Comparison of ENCODE assay signal across 20 cellular contexts in genomic region chr16:87483481-87483880, GRCh38. TPM values are rescaled to one million over a fixed set of nuclear protein-coding genes. Genes with fewer than 3 reads are reported as not detected.
A peak's percentile ranks its signal among the peaks of the same experiment; 100 is the strongest.
DNase-seq lines count a peak whose midpoint lies in the region; ATAC-seq, FAIRE-seq and TF ChIP-seq lines count a peak whose summit lies in the region.
"Had no signal": no experiment of that assay in that cellular context is flagged by ENCODE, and none has a peak within 500 bp of the region (broad histone marks: within the 10 kb centered on the region; RNA-seq: fewer than 3 reads in every experiment).

No MANE protein-coding gene starts in this region.

- no peaks in the 10 kb centered on the region for H3K27me3 Mint-ChIP-seq in activated CD4-positive, alpha-beta T cell treated with anti-CD3 and anti-CD28 coated beads for 36 hours
- no peaks in the 10 kb centered on the region for H3K27me3 Mint-ChIP-seq in activated CD4-positive, alpha-beta T cell treated with anti-CD3 and anti-CD28 coated beads, Interleukin-2, amount 10 ng/mL, durations not matched to agents 24 days and 14 days
- no peaks in the 10 kb centered on the region for H3K27me3 Mint-ChIP-seq in activated T-helper 17 cell treated with anti-CD3 and anti-CD28 coated beads, Interleukin-2, amount 50 U/mL, for 72 hours
- H3K27me3 Mint-ChIP-seq: CD4-positive, alpha-beta memory T cell had no signal

- peaks cover 28 to 45% of the 10 kb centered on the region in 2 donors for H3K4me1 ChIP-seq in kidney (ENCODE audit: control insufficient read depth in 1 of 2, insufficient read depth in 1 of 2, low read depth in 1 of 2, low read length in 2 of 2)
- peaks cover 34 to 72% (median 54%) of the 10 kb centered on the region in 4 donors for H3K4me1 ChIP-seq in stomach
- H3K4me1 ChIP-seq in Karpas-422 (ENCODE audit: low read length), result no peaks in the 10 kb centered on the region

- H3K27ac ChIP-seq in kidney (ENCODE audit: low read depth in 2 of 2, low read length in 2 of 2) (peak overlapping the region; percentile 41 to 59), stomach (peak overlapping the region; percentile 22 to 66 (median 47)), Karpas-422 (ENCODE audit: low read length) (no peak overlapping the region)

- FAIRE-seq in kidney (lab: Jason Lieb, UNC) (no peak), D721Med (lab: Jason Lieb, UNC) (no peak)
- FAIRE-seq: GM12891, GM19239, HTR-8/SVneo had no signal

- intact Hi-C loops in activated CD4-positive, alpha-beta T cell treated with anti-CD3 and anti-CD28 coated beads for 36 hours (cut with DNase I, micrococcal nuclease), result no loop called here
- intact Hi-C loops in activated CD4-positive, alpha-beta T cell treated with anti-CD3 and anti-CD28 coated beads, Interleukin-2, amount 10 ng/mL, durations not matched to agents 24 days and 14 days (cut with micrococcal nuclease), result no loop called here
- intact Hi-C loops in kidney (cut with DNase I) (no loop called here), stomach (cut with DNase I; ENCODE audit: low total_unique reads) (no loop called here)

- no peaks in the 10 kb centered on the region for H3K79me2 ChIP-seq in Karpas-422 (ENCODE audit: low read length)

- H3K36me3 Mint-ChIP-seq in activated CD4-positive, alpha-beta T cell treated with anti-CD3 and anti-CD28 coated beads for 36 hours (ENCODE audit: low read depth), result peaks cover 9% of the 10 kb centered on the region
- peaks cover 4% of the 10 kb centered on the region for H3K36me3 Mint-ChIP-seq in activated CD4-positive, alpha-beta T cell treated with anti-CD3 and anti-CD28 coated beads, Interleukin-2, amount 10 ng/mL, durations not matched to agents 24 days and 14 days (ENCODE audit: low read depth)
- peaks cover 10% of the 10 kb centered on the region for H3K36me3 Mint-ChIP-seq in activated T-helper 17 cell treated with anti-CD3 and anti-CD28 coated beads, Interleukin-2, amount 50 U/mL, for 72 hours (ENCODE audit: low read depth)

- no peak for ATAC-seq in activated CD4-positive, alpha-beta T cell treated with anti-CD3 and anti-CD28 coated beads for 36 hours
- ATAC-seq in activated T-helper 17 cell treated with anti-CD3 and anti-CD28 coated beads, Interleukin-2, amount 50 U/mL, for 72 hours (replicated peaks), result no peak
- no peak for ATAC-seq in HG03378 (IDR thresholded peaks at IDR 0.05; ENCODE audit: unreplicated experiment)

- H3K27me3 ChIP-seq in stomach (no peaks in the 10 kb centered on the region), Karpas-422 (ENCODE audit: low read length) (no peaks in the 10 kb centered on the region)

- CTCF ChIA-PET in activated CD4-positive, alpha-beta T cell treated with anti-CD3 and anti-CD28 coated beads for 36 hours (lab: Charles Lee), result interaction anchor here (0.7 kb wide), 1 partner anchor 1766 kb away, joined by 5 read pairs; no protein-coding TSS in a partner anchor

- H3K9me3 Mint-ChIP-seq in activated CD4-positive, alpha-beta T cell treated with anti-CD3 and anti-CD28 coated beads for 36 hours (ENCODE audit: low read depth), result no peaks in the 10 kb centered on the region
- H3K9me3 Mint-ChIP-seq in activated CD4-positive, alpha-beta T cell treated with anti-CD3 and anti-CD28 coated beads, Interleukin-2, amount 10 ng/mL, durations not matched to agents 24 days and 14 days, result no peaks in the 10 kb centered on the region
- H3K9me3 Mint-ChIP-seq in activated T-helper 17 cell treated with anti-CD3 and anti-CD28 coated beads, Interleukin-2, amount 50 U/mL, for 72 hours, result no peaks in the 10 kb centered on the region
- H3K9me3 Mint-ChIP-seq: CD4-positive, alpha-beta memory T cell; H9; IgD-negative memory B cell had no signal

- no peak overlapping the region for H3K4me3 Mint-ChIP-seq in activated CD4-positive, alpha-beta T cell treated with anti-CD3 and anti-CD28 coated beads for 36 hours
- no peak overlapping the region for H3K4me3 Mint-ChIP-seq in activated CD4-positive, alpha-beta T cell treated with anti-CD3 and anti-CD28 coated beads, Interleukin-2, amount 10 ng/mL, durations not matched to agents 24 days and 14 days
- H3K4me3 Mint-ChIP-seq in activated T-helper 17 cell treated with anti-CD3 and anti-CD28 coated beads, Interleukin-2, amount 50 U/mL, for 72 hours, result no peak overlapping the region
- H3K4me3 Mint-ChIP-seq: H9, IgD-negative memory B cell had no signal

- no peaks in the 10 kb centered on the region for H4K20me1 ChIP-seq in Karpas-422 (ENCODE audit: insufficient read depth, low read depth, low read length)

- WGBS in stomach, 5 donors, result 39 to 80% (median 46%) methylated on average over 5 of the region's 5 CpGs

- no peaks in the 10 kb centered on the region for H3K9me2 ChIP-seq in Karpas-422 (replicated peaks; ENCODE audit: insufficient read depth, low read length)

- H3K4me2 ChIP-seq in Karpas-422 (ENCODE audit: low read depth, low read length, poor library complexity, severe bottlenecking), result no peak overlapping the region

- no peaks in the 10 kb centered on the region for H3K36me3 ChIP-seq in kidney (ENCODE audit: control insufficient read depth in 1 of 2, insufficient read depth in 2 of 2, low read length in 2 of 2)
- peaks cover 0 to 5% (median 0%) of the 10 kb centered on the region in 4 donors for H3K36me3 ChIP-seq in stomach
- no peaks in the 10 kb centered on the region for H3K36me3 ChIP-seq in Karpas-422 (ENCODE audit: insufficient read depth, low read length)

- H3K4me3 ChIP-seq in kidney (ENCODE audit: low read length in 2 of 2), result no peak overlapping the region
- no peak overlapping the region for H3K4me3 ChIP-seq in stomach
- H3K4me3 ChIP-seq in Karpas-422 (ENCODE audit: low read length), result no peak overlapping the region

- POLR2A ChIA-PET in activated CD4-positive, alpha-beta T cell treated with anti-CD3 and anti-CD28 coated beads for 36 hours (lab: Charles Lee), result no interaction called here

- no peak for TF ChIP-seq EP300 in stomach (IDR thresholded peaks at IDR 0.05)

- TF ChIP-seq CTCF in kidney (IDR thresholded peaks at IDR 0.05; ENCODE audit: borderline replicate concordance, extremely low read depth, insufficient read depth), result no peak
- TF ChIP-seq CTCF in stomach (IDR thresholded peaks at IDR 0.05), result no peak
- no peak for TF ChIP-seq CTCF in D721Med (IDR thresholded peaks at IDR 0.05; ENCODE audit: insufficient read depth, missing control alignments)

- DNase-seq in activated CD4-positive, alpha-beta T cell treated with anti-CD3 and anti-CD28 coated beads for 36 hours, result no peak
- no peak for DNase-seq in activated CD4-positive, alpha-beta T cell treated with anti-CD3 and anti-CD28 coated beads, Interleukin-2, amount 10 ng/mL, durations not matched to agents 24 days and 14 days
- DNase-seq in kidney (no peak), stomach (no peak), Karpas-422 (no peak), D721Med (ENCODE audit: insufficient read length, low spot score) (no peak)
- DNase-seq: Calu3; CD4-positive, alpha-beta memory T cell; H9; Kasumi-1; NCI-H1092 treated with DMSO at 0.1 percent for 48 hours; NCI-H2081; NK-92 treated with Interleukin-12 subunit alpha and Interleukin-12 subunit beta, amount 100 ng/mL, for 24 hours; Right ventricle myocardium superior had no signal

- H3K9me3 ChIP-seq in kidney (ENCODE audit: control insufficient read depth in 1 of 2, low read length in 2 of 2), result no peaks in the 10 kb centered on the region
- H3K9me3 ChIP-seq in stomach, result no peaks in the 10 kb centered on the region
- no peaks in the 10 kb centered on the region for H3K9me3 ChIP-seq in Karpas-422 (ENCODE audit: low read length)

- H3K4me1 Mint-ChIP-seq in activated CD4-positive, alpha-beta T cell treated with anti-CD3 and anti-CD28 coated beads for 36 hours, result peaks cover 58% of the 10 kb centered on the region
- H3K4me1 Mint-ChIP-seq in activated CD4-positive, alpha-beta T cell treated with anti-CD3 and anti-CD28 coated beads, Interleukin-2, amount 10 ng/mL, durations not matched to agents 24 days and 14 days, result peaks cover 25% of the 10 kb centered on the region
- H3K4me1 Mint-ChIP-seq in activated T-helper 17 cell treated with anti-CD3 and anti-CD28 coated beads, Interleukin-2, amount 50 U/mL, for 72 hours, result peaks cover 45% of the 10 kb centered on the region

- no peak overlapping the region for H2AFZ ChIP-seq in Karpas-422 (ENCODE audit: low read length)

- H3K9ac ChIP-seq in kidney (ENCODE audit: low read length in 2 of 2) (no peak overlapping the region), Karpas-422 (ENCODE audit: low read length) (no peak overlapping the region)

- H3K27ac Mint-ChIP-seq in activated CD4-positive, alpha-beta T cell treated with anti-CD3 and anti-CD28 coated beads for 36 hours, result peak overlapping the region; percentile 48
- H3K27ac Mint-ChIP-seq in activated CD4-positive, alpha-beta T cell treated with anti-CD3 and anti-CD28 coated beads, Interleukin-2, amount 10 ng/mL, durations not matched to agents 24 days and 14 days, result no peak overlapping the region
- H3K27ac Mint-ChIP-seq in activated T-helper 17 cell treated with anti-CD3 and anti-CD28 coated beads, Interleukin-2, amount 50 U/mL, for 72 hours, result peak overlapping the region; percentile 48

- TF ChIP-seq POLR2A in stomach (IDR thresholded peaks at IDR 0.05), result no peak

RNA-seq across cellular contexts. Expression of gene ZCCHC14, which starts 9.3 kb away (rescaled TPM):
- total RNA-seq in activated CD4-positive, alpha-beta T cell treated with anti-CD3 and anti-CD28 coated beads for 36 hours, result 10 to 100 TPM; 10.1 to 12.9 TPM
- 11.6 and 12.0 TPM in 2 replicates for total RNA-seq in activated CD4-positive, alpha-beta T cell treated with anti-CD3 and anti-CD28 coated beads, Interleukin-2, amount 10 ng/mL, durations not matched to agents 24 days and 14 days
- 1 to 10 TPM; 3.0 to 5.2 TPM for total RNA-seq in activated T-helper 17 cell treated with anti-CD3 and anti-CD28 coated beads, Interleukin-2, amount 50 U/mL, for 72 hours
- total RNA-seq in kidney (32.8 TPM), stomach (10 to 100 TPM; 15.9 to 25.9 (median 21.3) TPM)
- polyA plus RNA-seq in kidney (ENCODE audit: insufficient read depth, low read depth, low replicate concordance) (6.4 TPM), stomach (1 to 10 TPM; 5.4 to 6.7 (median 6.4) TPM)
- total RNA-seq in Karpas-422 (2014; rRNA removed; shearing (Covaris generic); ENCODE audit: low replicate concordance), result not detected in 2 replicates
